In genomic region chr11:72799441-72799840, GRCh38 we compare ENCODE assay signal across 2 cellular contexts.
A peak's percentile ranks its signal among the peaks of the same experiment; 100 is the strongest.
TF ChIP-seq lines count a peak whose summit lies in the region.

No MANE protein-coding gene starts in this region.

TF ChIP-seq in SK-N-SH, 30 proteins besides CTCF, POLR2A, EP300 and RAD21:
- TF ChIP-seq RFX5 (IDR thresholded peaks at IDR 0.05; ENCODE audit: low read length) (peak; percentile 90), REST (IDR thresholded peaks at IDR 0.05; ENCODE audit: low read depth, low read length) (no peak), RXRA (IDR thresholded peaks at IDR 0.05; ENCODE audit: borderline replicate concordance, low read depth) (no peak), FOXJ3 (CRISPR knock-in tag; IDR thresholded peaks at IDR 0.05) (no peak)
- TF ChIP-seq, protein P1, sequence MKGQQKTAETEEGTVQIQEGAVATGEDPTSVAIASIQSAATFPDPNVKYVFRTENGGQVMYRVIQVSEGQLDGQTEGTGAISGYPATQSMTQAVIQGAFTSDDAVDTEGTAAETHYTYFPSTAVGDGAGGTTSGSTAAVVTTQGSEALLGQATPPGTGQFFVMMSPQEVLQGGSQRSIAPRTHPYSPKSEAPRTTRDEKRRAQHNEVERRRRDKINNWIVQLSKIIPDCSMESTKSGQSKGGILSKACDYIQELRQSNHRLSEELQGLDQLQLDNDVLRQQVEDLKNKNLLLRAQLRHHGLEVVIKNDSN (IDR thresholded peaks at IDR 0.05; ENCODE audit: borderline replicate concordance, low read depth) = no peak

TF ChIP-seq in H1, 55 proteins besides CTCF, POLR2A, EP300 and RAD21:
- TF ChIP-seq RFX5 (IDR thresholded peaks at IDR 0.05; ENCODE audit: borderline replicate concordance, low read depth, low read length) = peak; percentile 37; the same call in 1 of the 2 replicates
- no peak for TF ChIP-seq BRCA1 (IDR thresholded peaks at IDR 0.05; ENCODE audit: low read depth, low read length)
- TF ChIP-seq RNF2 (IDR thresholded peaks at IDR 0.05; ENCODE audit: borderline replicate concordance, low read depth, low read length, missing control alignments, poor library complexity, severe bottlenecking) = no peak
